In the genomic region with DNA sequence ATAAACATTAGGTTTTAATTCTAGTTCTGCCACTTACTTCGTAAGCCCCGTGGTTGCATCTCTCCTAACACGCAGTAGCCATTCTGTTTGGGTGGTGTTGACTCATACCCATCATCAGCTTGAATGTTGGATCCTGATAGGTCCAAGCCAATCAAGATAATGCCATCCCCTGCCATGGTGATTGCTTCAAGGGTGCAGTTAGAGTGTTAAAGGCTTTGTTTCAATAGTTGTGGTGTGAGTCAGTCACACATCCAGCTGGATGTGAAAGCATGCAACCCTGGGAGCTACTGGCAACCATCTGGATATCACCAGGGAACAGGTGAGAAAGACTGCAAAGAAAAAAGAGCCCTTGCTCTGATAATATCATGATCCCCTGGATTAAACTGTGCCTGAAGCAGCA, we compare ENCODE assay signal across 29 cellular contexts.
DNase-seq lines count a peak whose midpoint lies in the region; FAIRE-seq and TF ChIP-seq lines count a peak whose summit lies in the region.
"Had no signal": no experiment of that assay in that cellular context is flagged by ENCODE, and none has a peak within 500 bp of the region (broad histone marks: within the 10 kb centered on the region; RNA-seq: fewer than 3 reads in every experiment).

No MANE protein-coding gene starts in this region.

- WGBS in lower leg skin, 2 donors = 95 to 97% methylated on average over 3 of the region's 3 CpGs

- H2AFZ ChIP-seq in astrocyte (ENCODE audit: low read depth, low read length) = no peak overlapping the region
- H2AFZ ChIP-seq: GM23338, PC-9 had no signal

- H3K4me3 ChIP-seq in astrocyte (ENCODE audit: insufficient read depth, low read depth, low read length) = no peak overlapping the region
- H3K4me3 ChIP-seq in lower leg skin (ENCODE audit: low read depth, poor library complexity, severe bottlenecking) = no peak overlapping the region
- H3K4me3 ChIP-seq: BLaER1, GM23338, K562, PC-9, right lobe of liver, uterus had no signal

- no peak overlapping the region for H3K27ac ChIP-seq in astrocyte (ENCODE audit: low read depth, low read length)
- H3K27ac ChIP-seq: BLaER1, PC-9, right lobe of liver, uterus had no signal

- FAIRE-seq in astrocyte (lab: Jason Lieb, UNC) = no peak
- FAIRE-seq in HTR-8/SVneo (lab: Jason Lieb, UNC) = no peak
- FAIRE-seq: colon, endothelial cell of umbilical vein, K562 had no signal

- peaks cover 4% of the 10 kb centered on the region for H3K4me1 Mint-ChIP-seq in astrocyte (ENCODE audit: low read depth, unreplicated experiment)
- H3K4me1 Mint-ChIP-seq: activated T-helper 17 cell treated with anti-CD3 and anti-CD28 coated beads, Interleukin-2, amount 50 U/mL, for 72 hours; GM23338; immature natural killer cell; stimulated activated naive CD8-positive, alpha-beta T cell treated with anti-CD3 and anti-CD28 coated beads, Interleukin-15, amount 100 ng/mL, for 72 hours had no signal

- no peaks in the 10 kb centered on the region for H4K20me1 ChIP-seq in astrocyte (ENCODE audit: insufficient read depth, low read length)
- H4K20me1 ChIP-seq: BLaER1 had no signal

- TF ChIP-seq POLR2A in lower leg skin (IDR thresholded peaks at IDR 0.05) = no peak

- no peak overlapping the region for H3K4me2 ChIP-seq in astrocyte (ENCODE audit: low read length)
- H3K4me2 ChIP-seq: BLaER1, GM23338, PC-9 had no signal

- no peaks in the 10 kb centered on the region for H3K4me1 ChIP-seq in astrocyte (ENCODE audit: insufficient read depth, low read length)
- H3K4me1 ChIP-seq: BLaER1, right lobe of liver, uterus had no signal

- no peak overlapping the region for H3K9ac ChIP-seq in astrocyte (ENCODE audit: low read length)
- H3K9ac ChIP-seq: BLaER1 had no signal

- peak; percentile 10 for DNase-seq in DMS53 treated with DMSO at 0.1 percent for 48 hours (lab: John Stamatoyannopoulos, UW; ENCODE audit: unreplicated experiment)
- peak; percentile 8 for DNase-seq in HS-27A (ENCODE audit: low read depth)
- DNase-seq in astrocyte (ENCODE audit: low read depth) = peak; percentile 5
- DNase-seq in myocyte (ENCODE audit: low read depth) = peak; percentile 57
- no peak for DNase-seq in lower leg skin (ENCODE audit: low spot score in 2 of 2)
- DNase-seq in HK-2 (ENCODE audit: unreplicated experiment) = no peak
- DNase-seq in HTR-8/SVneo (ENCODE audit: insufficient read length, low spot score) = no peak
- DNase-seq: activated CD4-positive, alpha-beta T cell treated with anti-CD3 and anti-CD28 coated beads for 1 hour; activated CD8-positive, alpha-beta T cell treated with anti-CD3 and anti-CD28 coated beads, Interleukin-2, amount 10 ng/mL, durations not matched to agents 7 days and 5 days; activated naive CD4-positive, alpha-beta T cell treated with anti-CD3 and anti-CD28 coated beads, Interleukin-2, amount 50 U/mL, for 16 hours; amygdala; immature natural killer cell; midbrain; MM.1S; naive thymus-derived CD4-positive, alpha-beta T cell; NCI-H1105 treated with DMSO at 0.1 percent for 48 hours; NCI-H2029; NCI-H526; PC-9; right lobe of liver; stimulated activated CD8-positive, alpha-beta memory T cell treated with anti-CD3 and anti-CD28 coated beads, Interleukin-4, amount 100 ng/mL, for 48 hours; stimulated activated naive CD8-positive, alpha-beta T cell treated with anti-CD3 and anti-CD28 coated beads, Interleukin-15, amount 100 ng/mL, for 72 hours; uterus had no signal

- H3K36me3 Mint-ChIP-seq in astrocyte (ENCODE audit: low read depth, unreplicated experiment) = no peaks in the 10 kb centered on the region

- intact Hi-C loops in lower leg skin (cut with DNase I; ENCODE audit: low total_unique reads) = no loop called here

- no peak for TF ChIP-seq CTCF in astrocyte (IDR thresholded peaks at IDR 0.05; ENCODE audit: insufficient read depth, low read depth, low read length)
- no peak for TF ChIP-seq CTCF in lower leg skin (IDR thresholded peaks at IDR 0.05)

- no peaks in the 10 kb centered on the region for H3K9me3 Mint-ChIP-seq in astrocyte (ENCODE audit: unreplicated experiment)
- H3K9me3 Mint-ChIP-seq: activated T-helper 17 cell treated with anti-CD3 and anti-CD28 coated beads, Interleukin-2, amount 50 U/mL, for 72 hours; GM23338; immature natural killer cell had no signal

- H3K27ac Mint-ChIP-seq in astrocyte (ENCODE audit: unreplicated experiment) = no peak overlapping the region
- H3K27ac Mint-ChIP-seq: activated CD8-positive, alpha-beta T cell treated with anti-CD3 and anti-CD28 coated beads, Interleukin-2, amount 10 ng/mL, durations not matched to agents 7 days and 5 days; activated T-helper 17 cell treated with anti-CD3 and anti-CD28 coated beads, Interleukin-2, amount 50 U/mL, for 72 hours; GM23338; immature natural killer cell; stimulated activated naive CD8-positive, alpha-beta T cell treated with anti-CD3 and anti-CD28 coated beads, Interleukin-15, amount 100 ng/mL, for 72 hours had no signal

- no peaks in the 10 kb centered on the region for H3K27me3 Mint-ChIP-seq in astrocyte (ENCODE audit: low read depth, unreplicated experiment)
- H3K27me3 Mint-ChIP-seq: activated T-helper 17 cell treated with anti-CD3 and anti-CD28 coated beads, Interleukin-2, amount 50 U/mL, for 72 hours; naive thymus-derived CD4-positive, alpha-beta T cell; stimulated activated naive CD8-positive, alpha-beta T cell treated with anti-CD3 and anti-CD28 coated beads, Interleukin-15, amount 100 ng/mL, for 72 hours had no signal

- H3K4me3 Mint-ChIP-seq in astrocyte (ENCODE audit: unreplicated experiment) = no peak overlapping the region
- H3K4me3 Mint-ChIP-seq: activated CD8-positive, alpha-beta T cell treated with anti-CD3 and anti-CD28 coated beads, Interleukin-2, amount 10 ng/mL, durations not matched to agents 7 days and 5 days; activated T-helper 17 cell treated with anti-CD3 and anti-CD28 coated beads, Interleukin-2, amount 50 U/mL, for 72 hours; GM23338; immature natural killer cell; naive thymus-derived CD4-positive, alpha-beta T cell; stimulated activated naive CD8-positive, alpha-beta T cell treated with anti-CD3 and anti-CD28 coated beads, Interleukin-15, amount 100 ng/mL, for 72 hours had no signal

- H3K27me3 ChIP-seq in astrocyte (ENCODE audit: insufficient read depth, low read length) = no peaks in the 10 kb centered on the region
- H3K27me3 ChIP-seq: BLaER1, right lobe of liver, uterus had no signal

- no peaks in the 10 kb centered on the region for H3K79me2 ChIP-seq in astrocyte (ENCODE audit: insufficient read depth, low read length)

- H3K9me3 ChIP-seq in astrocyte (ENCODE audit: insufficient read depth, low read depth, low read length) = no peaks in the 10 kb centered on the region
- H3K9me3 ChIP-seq: BLaER1, right lobe of liver, uterus had no signal

- no peaks in the 10 kb centered on the region for H3K36me3 ChIP-seq in astrocyte (ENCODE audit: insufficient read depth, low read length)
- H3K36me3 ChIP-seq: right lobe of liver, uterus had no signal

Comparison
In these comparisons a context has a peak if more than half of its experiments do, and no peak if none do; other contexts are left out.
1. DNase-seq: peak in DMS53 treated with DMSO at 0.1 percent for 48 hours (single experiment), HS-27A (single experiment), astrocyte (single experiment) and myocyte (single experiment); none in lower leg skin (0 of 2), HK-2 (single experiment) and HTR-8/SVneo (single experiment).